8 cellular contexts compared by ENCODE assay signal in the genomic region with DNA sequence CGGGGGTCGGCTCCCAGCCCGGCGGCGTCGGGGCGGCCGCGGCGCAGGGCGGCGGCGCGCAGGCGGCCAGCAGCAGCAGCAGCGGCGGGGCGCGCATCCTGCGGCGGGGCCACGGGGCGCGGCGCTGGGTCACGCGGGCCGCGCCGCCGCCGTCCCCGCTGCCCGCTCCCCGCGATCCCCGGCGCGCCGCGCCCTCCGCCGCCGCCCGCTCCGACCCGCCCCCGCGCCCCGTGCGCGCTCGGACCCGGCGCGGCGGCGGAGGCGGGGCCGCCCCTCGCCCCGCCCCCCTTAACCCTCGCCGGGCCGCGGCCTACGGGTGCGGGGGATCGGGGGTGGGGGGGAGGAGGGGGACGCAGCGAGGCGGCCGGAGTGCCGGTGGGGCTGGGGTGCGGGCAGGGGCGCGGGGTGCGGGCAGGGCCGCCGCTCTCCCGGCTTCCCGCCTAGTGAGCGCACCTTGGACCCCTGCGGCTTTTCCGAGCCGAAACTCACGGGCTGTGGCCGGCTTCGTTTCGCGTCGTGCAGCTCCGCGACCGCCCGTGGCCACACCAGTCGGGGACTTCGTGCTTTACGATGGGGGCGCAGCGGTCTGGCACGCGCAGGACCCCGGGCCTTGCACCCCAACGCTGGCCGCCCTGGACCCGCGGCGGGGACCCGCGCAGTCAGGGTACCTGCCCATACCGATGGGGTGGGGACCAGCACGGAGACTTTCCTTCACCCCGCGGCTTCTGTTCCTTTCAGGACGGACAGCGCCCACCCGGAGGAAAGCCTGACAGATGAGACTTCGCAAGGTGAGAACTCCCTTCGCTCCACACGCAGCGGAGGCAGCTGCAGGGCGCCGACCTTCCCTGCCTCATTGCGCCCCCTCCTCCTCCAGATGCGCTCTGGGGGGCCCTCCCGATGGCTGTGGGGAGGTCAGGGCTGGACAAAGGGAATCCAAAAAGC. TPM values are rescaled to one million over a fixed set of nuclear protein-coding genes. Genes with fewer than 3 reads are reported as not detected.
DNase-seq lines count a peak whose midpoint lies in the region; ATAC-seq and TF ChIP-seq lines count a peak whose summit lies in the region.

A gene (minus strand): TSS at position 217 of the 942 bp plus-strand sequence. CDS start 120 bp downstream, at position 97.

- no peaks in the 10 kb centered on the region for H3K36me3 Mint-ChIP-seq in activated naive CD4-positive, alpha-beta T cell treated with anti-CD3 and anti-CD28 coated beads, Interleukin-2, amount 50 U/mL, for 24 hours

- TF ChIP-seq CTCF in astrocyte of the cerebellum (IDR thresholded peaks at IDR 0.05; ENCODE audit: low read depth, low read length, missing control alignments) = no peak

- H3K4me3 Mint-ChIP-seq in activated naive CD4-positive, alpha-beta T cell treated with anti-CD3 and anti-CD28 coated beads, Interleukin-2, amount 50 U/mL, for 24 hours = peak within 1 kb of the TSS; percentile 82

- DNase-seq in activated naive CD4-positive, alpha-beta T cell treated with Interleukin-2 at 50 U/mL for 16 hours = no peak
- no peak for DNase-seq in astrocyte of the cerebellum (ENCODE audit: low read depth)
- DNase-seq in left lobe of liver (ENCODE audit: low spot score) = no peak
- DNase-seq in NCI-H510A treated with DMSO at 0.1 percent for 48 hours (lab: John Stamatoyannopoulos, UW) = no peak

- peak within 1 kb of the TSS; percentile 32 for H3K4me3 ChIP-seq in astrocyte of the cerebellum (ENCODE audit: low read depth, low read length)

- peak within 1 kb of the TSS; percentile 85 for H3K27ac Mint-ChIP-seq in activated naive CD4-positive, alpha-beta T cell treated with anti-CD3 and anti-CD28 coated beads, Interleukin-2, amount 50 U/mL, for 24 hours

- no peaks in the 10 kb centered on the region for H3K27me3 Mint-ChIP-seq in activated naive CD4-positive, alpha-beta T cell treated with anti-CD3 and anti-CD28 coated beads, Interleukin-2, amount 50 U/mL, for 24 hours

- in situ Hi-C loops in astrocyte of the cerebellum (cut with HindIII; ENCODE audit: low sequenced_read_pairs) = no loop called here

- ATAC-seq in left lobe of liver (peak; percentile 48), HG03135 (IDR thresholded peaks at IDR 0.05; ENCODE audit: unreplicated experiment) (no peak), GM18511 (IDR thresholded peaks at IDR 0.05; ENCODE audit: unreplicated experiment) (no peak), GM21529 (IDR thresholded peaks at IDR 0.05; ENCODE audit: unreplicated experiment) (no peak)

- H3K4me1 Mint-ChIP-seq in activated naive CD4-positive, alpha-beta T cell treated with anti-CD3 and anti-CD28 coated beads, Interleukin-2, amount 50 U/mL, for 24 hours = peaks cover 10% of the 10 kb centered on the region

- no peaks in the 10 kb centered on the region for H3K9me3 Mint-ChIP-seq in activated naive CD4-positive, alpha-beta T cell treated with anti-CD3 and anti-CD28 coated beads, Interleukin-2, amount 50 U/mL, for 24 hours

RNA-seq across cellular contexts. Expression of the gene that starts here (rescaled TPM):
- 0.58 TPM for total RNA-seq in left lobe of liver

Comparison
In these comparisons a context has a peak if more than half of its experiments do, and no peak if none do; other contexts are left out.
1. Peak in ATAC-seq in left lobe of liver; RNA of the gene not detected or under 1 TPM.